Comparison of ENCODE assay signal across 8 cellular contexts in the genomic region with DNA sequence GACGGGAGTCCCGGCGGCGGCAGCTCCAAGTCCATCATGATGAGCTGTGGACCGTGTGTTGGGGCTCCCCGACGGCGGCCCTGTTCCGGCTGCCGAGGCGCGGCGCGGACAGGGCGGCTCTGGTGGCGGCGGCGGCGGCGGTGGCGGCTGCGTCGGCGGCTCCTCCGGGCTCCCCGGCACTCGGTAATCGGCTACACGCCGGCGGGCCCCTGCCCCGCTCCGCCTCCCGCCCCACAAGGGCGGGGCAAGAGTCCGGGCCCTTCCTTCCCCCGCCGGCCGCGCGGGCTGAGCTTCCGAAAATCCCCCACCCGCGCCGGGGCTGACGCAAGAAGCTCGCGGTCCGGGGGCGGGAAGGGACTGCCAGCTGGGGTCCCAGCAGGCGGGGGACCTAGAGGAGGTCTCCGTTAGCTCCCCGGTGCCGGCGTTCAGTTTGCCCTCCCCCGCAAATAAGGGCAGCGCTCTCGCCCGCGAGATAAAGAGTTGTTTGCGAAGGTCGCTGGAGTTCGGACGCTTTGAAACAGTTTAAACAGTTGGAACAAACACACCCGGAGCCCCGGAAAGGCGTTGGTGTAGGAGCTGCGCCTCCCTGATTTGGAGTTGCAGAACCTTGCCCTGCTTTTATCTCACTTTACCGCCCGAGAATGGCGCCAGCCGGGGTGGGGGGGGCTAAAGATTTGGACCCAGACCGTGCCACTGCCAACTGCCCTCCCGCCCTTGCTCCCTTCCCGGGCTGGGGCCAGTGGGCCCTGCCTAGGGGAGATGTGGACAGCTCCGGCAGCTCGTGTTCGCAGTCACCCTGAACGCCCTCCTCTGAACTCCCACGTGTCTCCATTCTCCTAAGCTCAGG. TPM values are rescaled to one million over a fixed set of nuclear protein-coding genes. Genes with fewer than 3 reads are reported as not detected.
DNase-seq lines count a peak whose midpoint lies in the region; ATAC-seq and TF ChIP-seq lines count a peak whose summit lies in the region.

A gene (minus strand): TSS at position 189 of the 847 bp plus-strand sequence. CDS start 151 bp downstream, at position 38.

- intact Hi-C loops in left cardiac atrium (cut with DNase I) (loop anchor here (2.0 to 10.0 kb wide), 3 partner anchors 50 to 97 kb away; a partner anchor contains a TSS), posterior vena cava (cut with DNase I) (loop anchor here (1.0 to 10.0 kb wide), 5 partner anchors 31 to 100 kb away; a partner anchor contains a TSS)

- H3K4me3 Mint-ChIP-seq in T-helper 17 cell: peak within 1 kb of the TSS; percentile 96

- peak in 3 of 4 donors; percentile 93 to 99 (median 98) for TF ChIP-seq POLR2A in upper lobe of left lung (IDR thresholded peaks at IDR 0.05)

- H3K27ac ChIP-seq in upper lobe of left lung: peak within 1 kb of the TSS; percentile 98 to 100 (median 100)

- no peaks in the 10 kb centered on the region for H3K36me3 Mint-ChIP-seq in T-helper 17 cell (ENCODE audit: low read depth)

- H3K27me3 ChIP-seq in upper lobe of left lung: no peaks in the 10 kb centered on the region

- TF ChIP-seq EP300 in upper lobe of left lung (IDR thresholded peaks at IDR 0.05): peak in 2 of 4 donors; percentile 13 to 85

- WGBS in upper lobe of left lung, 2 donors: 0% methylated on average over 16 to 40 of the region's 80 CpGs

- H3K27ac Mint-ChIP-seq in T-helper 17 cell: peak within 1 kb of the TSS; percentile 99

- H3K4me1 ChIP-seq in upper lobe of left lung: peaks cover 20 to 47% (median 37%) of the 10 kb centered on the region in 4 donors

- DNase-seq in NCI-H146 treated with DMSO at 0.1 percent for 48 hours (lab: John Stamatoyannopoulos, UW; ENCODE audit: unreplicated experiment) (peak; percentile 35), T-helper 17 cell (peak; percentile 91 to 94 (median 91)), amniotic stem cell (lab: John Stamatoyannopoulos, UW) (peak; percentile 72), left cardiac atrium (peak; percentile 96), posterior vena cava (ENCODE audit: low spot score) (peak; percentile 98), upper lobe of left lung (peak; percentile 94 to 98)

- peaks cover 37% of the 10 kb centered on the region for H3K4me1 Mint-ChIP-seq in T-helper 17 cell

- H3K4me3 ChIP-seq in upper lobe of left lung: peak within 1 kb of the TSS; percentile 61 to 95 (median 82)

- H3K9me3 ChIP-seq in T-helper 17 cell (ENCODE audit: control insufficient read depth, low read length, poor library complexity, severe bottlenecking): no peaks in the 10 kb centered on the region
- H3K9me3 ChIP-seq in upper lobe of left lung: no peaks in the 10 kb centered on the region

- no peaks in the 10 kb centered on the region for H3K36me3 ChIP-seq in upper lobe of left lung

- TF ChIP-seq CTCF in upper lobe of left lung (IDR thresholded peaks at IDR 0.05): peak in 3 of 6 experiments; percentile 12 to 38 (median 21)

- H3K27me3 Mint-ChIP-seq in T-helper 17 cell: no peaks in the 10 kb centered on the region

- ATAC-seq in GM18498 (IDR thresholded peaks at IDR 0.05; ENCODE audit: unreplicated experiment) (peak; percentile 73), HG02870 (IDR thresholded peaks at IDR 0.05; ENCODE audit: unreplicated experiment) (peak; percentile 58), T-helper 17 cell (peak; percentile 77), left cardiac atrium (peak; percentile 89 to 92), upper lobe of left lung (ENCODE audit: low FRiP score in 2 of 2) (peak; percentile 92 to 95)

RNA-seq across cellular contexts. Expression of the gene that starts here (rescaled TPM):
- total RNA-seq in T-helper 17 cell: 10 to 100 TPM; 58.0 to 65.5 TPM
- total RNA-seq in left cardiac atrium: 10 to 100 TPM; 68.4 to 69.0 TPM
- total RNA-seq in posterior vena cava: 10 to 100 TPM; 82.8 to 87.5 TPM
- total RNA-seq in upper lobe of left lung: 100 to 1,000 TPM in 3 of 6 donors, 10 to 100 TPM in 3; 52.4 to 174 (median 94.4) TPM

Comparison
In these comparisons a context has a peak if more than half of its experiments do, and no peak if none do; other contexts are left out.
1. Peak in every context shown above with its lines: DNase-seq, ATAC-seq, H3K4me3 ChIP-seq and H3K27ac ChIP-seq.
2. DNase-seq: peak in every context shown above with its lines; median percentile 98 in posterior vena cava; 96 in left cardiac atrium; 96 in upper lobe of left lung; 91 in T-helper 17 cell; 72 in amniotic stem cell; 35 in NCI-H146 treated with DMSO at 0.1 percent for 48 hours.